In genomic region chr2:95018861-95019550, GRCh38 we compare ENCODE assay signal across 30 cellular contexts. TPM values are rescaled to one million over a fixed set of nuclear protein-coding genes. Genes with fewer than 3 reads are reported as not detected.
DNase-seq lines count a peak whose midpoint lies in the region; ATAC-seq and TF ChIP-seq lines count a peak whose summit lies in the region.
"Had no signal": no experiment of that assay in that cellular context is flagged by ENCODE, and none has a peak within 500 bp of the region (broad histone marks: within the 10 kb centered on the region; RNA-seq: fewer than 3 reads in every experiment).

No MANE protein-coding gene starts in this region.

- WGBS in thyroid gland, 2 donors: 59 to 64% methylated on average over 12 of the region's 12 CpGs

- H3K36me3 ChIP-seq in kidney epithelial cell (ENCODE audit: control insufficient read depth, insufficient read depth, low read length) (no peaks in the 10 kb centered on the region), thyroid gland (no peaks in the 10 kb centered on the region)
- H3K36me3 ChIP-seq: BE2C, cardiac muscle cell, right lobe of liver, stomach, upper lobe of left lung had no signal

- H3K4me1 ChIP-seq in thyroid gland: peaks cover 23 to 43% of the 10 kb centered on the region in 2 donors
- H3K4me1 ChIP-seq: BE2C, Caco-2, parathyroid adenoma, right lobe of liver had no signal

- POLR2A ChIA-PET in activated CD8-positive, alpha-beta T cell treated with anti-CD3 and anti-CD28 coated beads, Interleukin-2, amount 10 ng/mL, durations not matched to agents 7 days and 5 days (lab: Charles Lee): no interaction called here
- POLR2A ChIA-PET in activated CD8-positive, alpha-beta T cell treated with anti-CD3 and anti-CD28 coated beads for 36 hours (lab: Charles Lee): interaction anchor here (1.3 kb wide), 1 partner anchor 61 kb away, joined by 3 read pairs; no protein-coding TSS in a partner anchor

- DNase-seq in activated CD8-positive, alpha-beta T cell treated with anti-CD3 and anti-CD28 coated beads, Interleukin-2, amount 10 ng/mL, durations not matched to agents 7 days and 5 days: no peak
- DNase-seq in activated CD8-positive, alpha-beta T cell treated with anti-CD3 and anti-CD28 coated beads for 36 hours: no peak
- no peak for DNase-seq in caudate nucleus (lab: John Stamatoyannopoulos, UW)
- no peak for DNase-seq in kidney epithelial cell (ENCODE audit: low read depth)
- DNase-seq in thyroid gland: peak; percentile 84 to 88
- DNase-seq in SK-N-DZ (ENCODE audit: low spot score): no peak
- no peak for DNase-seq in activated T-cell treated with anti-CD3 and anti-CD28 coated beads, Interleukin-2, amount 50 U/mL, for 24 hours
- DNase-seq in effector CD8-positive, alpha-beta T cell (lab: John Stamatoyannopoulos, UW): no peak
- DNase-seq: activated B cell treated with CpG ODN at 0.5 μM for 24 hours; activated CD4-positive, alpha-beta memory T cell treated with anti-CD3 and anti-CD28 coated beads for 36 hours; activated T-cell treated with anti-CD3 and anti-CD28 coated beads for 4 hours; BE2C; NCI-H1105 treated with DMSO at 0.1 percent for 48 hours; NCI-H2081; right lobe of liver; SK-N-SH; stomach; T-helper 2 cell had no signal

- H3K9me3 Mint-ChIP-seq in activated CD8-positive, alpha-beta T cell treated with anti-CD3 and anti-CD28 coated beads, Interleukin-2, amount 10 ng/mL, durations not matched to agents 7 days and 5 days (ENCODE audit: insufficient read depth): no peaks in the 10 kb centered on the region
- no peaks in the 10 kb centered on the region for H3K9me3 Mint-ChIP-seq in activated CD8-positive, alpha-beta T cell treated with anti-CD3 and anti-CD28 coated beads for 36 hours
- H3K9me3 Mint-ChIP-seq in activated T-cell treated with anti-CD3 and anti-CD28 coated beads, Interleukin-2, amount 50 U/mL, for 24 hours: no peaks in the 10 kb centered on the region
- H3K9me3 Mint-ChIP-seq: activated B cell treated with CpG ODN at 0.5 μM for 24 hours; activated CD4-positive, alpha-beta memory T cell treated with anti-CD3 and anti-CD28 coated beads for 36 hours; natural killer cell treated with Interleukin-12 subunit alpha and Interleukin-12 subunit beta and Interleukin-15 and Interleukin-18, amount 100 ng/mL, for 72 hours had no signal

- peaks cover 54% of the 10 kb centered on the region for H3K4me1 Mint-ChIP-seq in activated CD8-positive, alpha-beta T cell treated with anti-CD3 and anti-CD28 coated beads, Interleukin-2, amount 10 ng/mL, durations not matched to agents 7 days and 5 days (ENCODE audit: low read depth)
- H3K4me1 Mint-ChIP-seq in activated CD8-positive, alpha-beta T cell treated with anti-CD3 and anti-CD28 coated beads for 36 hours (ENCODE audit: low read depth): peaks cover 31% of the 10 kb centered on the region
- peaks cover 29% of the 10 kb centered on the region for H3K4me1 Mint-ChIP-seq in activated T-cell treated with anti-CD3 and anti-CD28 coated beads, Interleukin-2, amount 50 U/mL, for 24 hours (ENCODE audit: low read depth)

- no peak for TF ChIP-seq POLR2A in thyroid gland (IDR thresholded peaks at IDR 0.05)

- CTCF ChIA-PET in activated CD8-positive, alpha-beta T cell treated with anti-CD3 and anti-CD28 coated beads, Interleukin-2, amount 10 ng/mL, durations not matched to agents 7 days and 5 days (lab: Charles Lee): interaction anchor here (0.9 to 11.8 kb wide), 3 partner anchors 11 to 96 kb away, joined by 3 to 693 read pairs (median 7); no protein-coding TSS in a partner anchor
- CTCF ChIA-PET in activated CD8-positive, alpha-beta T cell treated with anti-CD3 and anti-CD28 coated beads for 36 hours (lab: Charles Lee): interaction anchor here (0.8 to 9.7 kb wide), 5 partner anchors 35 to 102 kb away, joined by 3 to 375 read pairs (median 7); no protein-coding TSS in a partner anchor

- no peaks in the 10 kb centered on the region for H3K9me3 ChIP-seq in thyroid gland
- H3K9me3 ChIP-seq: BE2C, Caco-2, right lobe of liver, SK-N-SH, stomach, upper lobe of left lung had no signal

- H3K4me3 ChIP-seq in kidney epithelial cell (ENCODE audit: low read depth, low read length) (no peak overlapping the region), thyroid gland (replicated peaks in 1 of 3) (no peak overlapping the region)
- H3K4me3 ChIP-seq: cardiac muscle cell, right lobe of liver, stomach, upper lobe of left lung had no signal

- no peaks in the 10 kb centered on the region for H3K27me3 Mint-ChIP-seq in activated CD8-positive, alpha-beta T cell treated with anti-CD3 and anti-CD28 coated beads, Interleukin-2, amount 10 ng/mL, durations not matched to agents 7 days and 5 days (ENCODE audit: low read depth)
- no peaks in the 10 kb centered on the region for H3K27me3 Mint-ChIP-seq in activated CD8-positive, alpha-beta T cell treated with anti-CD3 and anti-CD28 coated beads for 36 hours
- no peaks in the 10 kb centered on the region for H3K27me3 Mint-ChIP-seq in activated T-cell treated with anti-CD3 and anti-CD28 coated beads, Interleukin-2, amount 50 U/mL, for 24 hours
- H3K27me3 Mint-ChIP-seq: activated CD4-positive, alpha-beta memory T cell treated with anti-CD3 and anti-CD28 coated beads for 36 hours had no signal

- H3K27ac ChIP-seq in caudate nucleus (ENCODE audit: low read depth, low read length) (peak overlapping the region; percentile 14), thyroid gland (peak overlapping the region; percentile 89 to 98 (median 92))
- H3K27ac ChIP-seq: cardiac muscle cell, parathyroid adenoma, right lobe of liver, stomach, upper lobe of left lung had no signal

- H3K27me3 ChIP-seq in kidney epithelial cell (ENCODE audit: control insufficient read depth, insufficient read depth, low read length) (peaks cover 11% of the 10 kb centered on the region), thyroid gland (no peaks in the 10 kb centered on the region)

- peak overlapping the region; percentile 35 for H3K27ac Mint-ChIP-seq in activated CD8-positive, alpha-beta T cell treated with anti-CD3 and anti-CD28 coated beads, Interleukin-2, amount 10 ng/mL, durations not matched to agents 7 days and 5 days
- no peak overlapping the region for H3K27ac Mint-ChIP-seq in activated CD8-positive, alpha-beta T cell treated with anti-CD3 and anti-CD28 coated beads for 36 hours
- H3K27ac Mint-ChIP-seq in activated T-cell treated with anti-CD3 and anti-CD28 coated beads, Interleukin-2, amount 50 U/mL, for 24 hours: no peak overlapping the region
- H3K27ac Mint-ChIP-seq: activated B cell treated with CpG ODN at 0.5 μM for 24 hours; activated CD4-positive, alpha-beta memory T cell treated with anti-CD3 and anti-CD28 coated beads for 36 hours; natural killer cell treated with Interleukin-12 subunit alpha and Interleukin-12 subunit beta and Interleukin-15 and Interleukin-18, amount 100 ng/mL, for 72 hours had no signal

- no peak overlapping the region for H3K4me3 Mint-ChIP-seq in activated CD8-positive, alpha-beta T cell treated with anti-CD3 and anti-CD28 coated beads, Interleukin-2, amount 10 ng/mL, durations not matched to agents 7 days and 5 days
- no peak overlapping the region for H3K4me3 Mint-ChIP-seq in activated CD8-positive, alpha-beta T cell treated with anti-CD3 and anti-CD28 coated beads for 36 hours
- H3K4me3 Mint-ChIP-seq in activated T-cell treated with anti-CD3 and anti-CD28 coated beads, Interleukin-2, amount 50 U/mL, for 24 hours: no peak overlapping the region
- H3K4me3 Mint-ChIP-seq: activated B cell treated with CpG ODN at 0.5 μM for 24 hours; activated CD4-positive, alpha-beta memory T cell treated with anti-CD3 and anti-CD28 coated beads for 36 hours; natural killer cell treated with Interleukin-12 subunit alpha and Interleukin-12 subunit beta and Interleukin-15 and Interleukin-18, amount 100 ng/mL, for 72 hours had no signal

- peaks cover 5% of the 10 kb centered on the region for H3K36me3 Mint-ChIP-seq in activated CD8-positive, alpha-beta T cell treated with anti-CD3 and anti-CD28 coated beads, Interleukin-2, amount 10 ng/mL, durations not matched to agents 7 days and 5 days (ENCODE audit: low read depth)
- H3K36me3 Mint-ChIP-seq in activated CD8-positive, alpha-beta T cell treated with anti-CD3 and anti-CD28 coated beads for 36 hours (ENCODE audit: low read depth): no peaks in the 10 kb centered on the region
- H3K36me3 Mint-ChIP-seq in activated T-cell treated with anti-CD3 and anti-CD28 coated beads, Interleukin-2, amount 50 U/mL, for 24 hours (ENCODE audit: low read depth): no peaks in the 10 kb centered on the region
- H3K36me3 Mint-ChIP-seq: activated CD4-positive, alpha-beta memory T cell treated with anti-CD3 and anti-CD28 coated beads for 36 hours; natural killer cell treated with Interleukin-12 subunit alpha and Interleukin-12 subunit beta and Interleukin-15 and Interleukin-18, amount 100 ng/mL, for 72 hours had no signal

- intact Hi-C loops in activated CD8-positive, alpha-beta T cell treated with anti-CD3 and anti-CD28 coated beads for 36 hours (cut with micrococcal nuclease): no loop called here
- intact Hi-C loops in thyroid gland (cut with DNase I): no loop called here

- no peak for ATAC-seq in activated CD8-positive, alpha-beta T cell treated with anti-CD3 and anti-CD28 coated beads, Interleukin-2, amount 10 ng/mL, durations not matched to agents 7 days and 5 days
- ATAC-seq in activated CD8-positive, alpha-beta T cell treated with anti-CD3 and anti-CD28 coated beads for 36 hours: no peak
- ATAC-seq: natural killer cell treated with Interleukin-12 subunit alpha and Interleukin-12 subunit beta and Interleukin-15 and Interleukin-18, amount 100 ng/mL, for 72 hours; right lobe of liver had no signal

- TF ChIP-seq CTCF in activated CD8-positive, alpha-beta T cell treated with anti-CD3 and anti-CD28 coated beads for 36 hours (IDR thresholded peaks at IDR 0.05): no peak
- TF ChIP-seq CTCF in kidney epithelial cell (IDR thresholded peaks at IDR 0.05; ENCODE audit: insufficient read depth, low read length, poor library complexity, severe bottlenecking) (peak; percentile 1), thyroid gland (IDR thresholded peaks at IDR 0.05) (no peak)

RNA-seq across cellular contexts. Expression of gene MAL, which starts 6.5 kb away (rescaled TPM):
- 100 to 1,000 TPM; 188 to 206 TPM for total RNA-seq in activated CD8-positive, alpha-beta T cell treated with anti-CD3 and anti-CD28 coated beads, Interleukin-2, amount 10 ng/mL, durations not matched to agents 7 days and 5 days
- total RNA-seq in activated CD8-positive, alpha-beta T cell treated with anti-CD3 and anti-CD28 coated beads for 36 hours: 10 to 100 TPM; 54.0 to 59.2 TPM
- 9.6 and 19.1 TPM in 2 replicates for total RNA-seq in kidney epithelial cell
- 10 to 100 TPM in 3 of 4 donors, 1 to 10 TPM in 1; 5.6 to 19.3 (median 13.3) TPM for total RNA-seq in thyroid gland
- not detected in 2 replicates for polyA plus RNA-seq in SK-N-DZ (2014; cell fraction: cytosol; rRNA removed)
- polyA plus RNA-seq in SK-N-DZ (2014; cell fraction: nucleus; rRNA removed): not detected in 2 replicates
- total RNA-seq: activated B cell treated with CpG ODN at 0.5 μM for 24 hours, Caco-2, cardiac muscle cell, dermis microvascular lymphatic vessel endothelial cell, frontal cortex, LHCN-M2, mesenteric fat pad, NCI-H460, RPMI7951 had no signal
- polyA plus RNA-seq: cardiac muscle cell, keratinocyte, SK-N-SH had no signal

Comparison
In these comparisons a context has a peak if more than half of its experiments do, and no peak if none do; other contexts are left out.
1. DNase-seq: peak in thyroid gland (2 of 2); none in activated CD8-positive, alpha-beta T cell treated with anti-CD3 and anti-CD28 coated beads, Interleukin-2, amount 10 ng/mL, durations not matched to agents 7 days and 5 days (single experiment), activated CD8-positive, alpha-beta T cell treated with anti-CD3 and anti-CD28 coated beads for 36 hours (single experiment), caudate nucleus (0 of 61), kidney epithelial cell (single experiment), SK-N-DZ (single experiment), activated T-cell treated with anti-CD3 and anti-CD28 coated beads, Interleukin-2, amount 50 U/mL, for 24 hours (single experiment) and effector CD8-positive, alpha-beta T cell (single experiment).